Comparison of ENCODE assay signal across 23 cellular contexts in the genomic region with DNA sequence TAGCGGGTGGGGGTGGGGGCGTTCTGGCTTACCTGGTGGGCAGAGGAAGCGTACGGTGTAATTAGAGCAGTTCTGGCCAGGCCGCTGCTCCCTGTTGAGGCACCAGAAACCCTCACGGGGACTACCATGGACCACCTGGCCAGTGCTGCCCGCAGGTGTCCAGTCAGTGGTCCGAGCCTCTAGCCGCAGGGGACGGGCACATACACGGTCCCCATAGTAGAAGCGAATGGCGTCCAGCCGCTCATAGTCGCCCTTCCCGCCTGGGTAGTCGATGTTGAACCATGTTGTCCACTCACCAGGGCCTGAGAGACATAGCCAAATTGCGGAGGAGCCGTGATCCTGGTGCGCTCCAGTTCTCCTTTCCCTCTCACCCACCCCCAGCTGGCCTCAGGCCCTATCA. TPM values are rescaled to one million over a fixed set of nuclear protein-coding genes. Genes with fewer than 3 reads are reported as not detected.
DNase-seq lines count a peak whose midpoint lies in the region; ATAC-seq and TF ChIP-seq lines count a peak whose summit lies in the region.
"Had no signal": no experiment of that assay in that cellular context is flagged by ENCODE, and none has a peak within 500 bp of the region (broad histone marks: within the 10 kb centered on the region; RNA-seq: fewer than 3 reads in every experiment).

No MANE protein-coding gene starts in this region.

- H3K9me3 ChIP-seq in PC-3 (ENCODE audit: low read length) = no peaks in the 10 kb centered on the region
- H3K9me3 ChIP-seq: A549; BE2C; BLaER1 treated with 17β-estradiol and CSF1 and Interleukin-3, amounts not matched to agents 10 nM and 100 nM had no signal

- no TSS peak for BruUV-seq in PC-3 (replicated peaks; lab: Mats Ljungman, UMichigan)

- H4K20me1 ChIP-seq in PC-3 (ENCODE audit: low read length) = no peaks in the 10 kb centered on the region
- H4K20me1 ChIP-seq: BLaER1 treated with 17β-estradiol and CSF1 and Interleukin-3, amounts not matched to agents 10 nM and 100 nM had no signal

- CTCF ChIA-PET in PC-3 (lab: Charles Lee) = no interaction called here
- CTCF ChIA-PET in activated naive CD4-positive, alpha-beta T cell treated with anti-CD3 and anti-CD28 coated beads for 36 hours (lab: Charles Lee) = interaction anchor here (0.8 kb wide), 1 partner anchor 41 kb away, joined by 3 read pairs; no protein-coding TSS in a partner anchor

- TF ChIP-seq CTCF in nephron (IDR thresholded peaks at IDR 0.05; ENCODE audit: unreplicated experiment in 3 of 3) = no peak
- no peak for TF ChIP-seq CTCF in PC-3 (conservative IDR thresholded peaks at IDR 0.05; ENCODE audit: low read depth, low read length)

- H3K27ac ChIP-seq in PC-3 (ENCODE audit: low read length) = no peak overlapping the region
- H3K27ac ChIP-seq: A549; BLaER1 treated with 17β-estradiol and CSF1 and Interleukin-3, amounts not matched to agents 10 nM and 100 nM had no signal

- no peaks in the 10 kb centered on the region for H3F3A ChIP-seq in PC-3 (ENCODE audit: low read length, unreplicated experiment)

- DNase-seq in cardiac septum (ENCODE audit: low spot score) (peak; percentile 70), left cardiac atrium (no peak), posterior vena cava (ENCODE audit: low spot score) (peak; percentile 71), PC-3 (no peak)
- no peak for DNase-seq in activated naive CD4-positive, alpha-beta T cell treated with anti-CD3 and anti-CD28 coated beads for 36 hours
- DNase-seq: 8988T; ACHN; AML-193; BE2C; CD4-positive, alpha-beta T cell; CD8-positive, alpha-beta memory T cell; DMS53; DMS79 treated with DMSO at 0.1 percent for 48 hours; GOT3; H7; HCEC 1CT had no signal

- no peaks in the 10 kb centered on the region for H3K79me2 ChIP-seq in PC-3 (ENCODE audit: low read length)

- no peaks in the 10 kb centered on the region for H3K9me2 ChIP-seq in PC-3 (replicated peaks; ENCODE audit: low read length)

- POLR2A ChIA-PET in PC-3 (lab: Charles Lee; ENCODE audit: unreplicated experiment) = interaction anchor here (0.6 kb wide), 1 partner anchor 927 kb away, joined by 4 read pairs; no protein-coding TSS in a partner anchor

- no peak overlapping the region for H3K9ac ChIP-seq in PC-3 (ENCODE audit: low read length)
- H3K9ac ChIP-seq: BLaER1 treated with 17β-estradiol and CSF1 and Interleukin-3, amounts not matched to agents 10 nM and 100 nM had no signal

- no peaks in the 10 kb centered on the region for H3K27me3 ChIP-seq in PC-3 (ENCODE audit: low read length)
- H3K27me3 ChIP-seq: BE2C; BLaER1 treated with 17β-estradiol and CSF1 and Interleukin-3, amounts not matched to agents 10 nM and 100 nM had no signal

- no peak overlapping the region for H2AFZ ChIP-seq in PC-3 (ENCODE audit: low read length)

- intact Hi-C loops in cardiac septum (cut with DNase I) (loop anchor here (10.0 kb wide), 1 partner anchor 178 kb away; no protein-coding TSS in a partner anchor), left cardiac atrium (cut with DNase I) (no loop called here), posterior vena cava (cut with DNase I) (no loop called here), PC-3 (cut with micrococcal nuclease) (no loop called here)
- intact Hi-C loops in activated naive CD4-positive, alpha-beta T cell treated with anti-CD3 and anti-CD28 coated beads for 36 hours (cut with micrococcal nuclease) = no loop called here

- no peaks in the 10 kb centered on the region for H3K27me3 Mint-ChIP-seq in nephron (ENCODE audit: low read depth)
- no peaks in the 10 kb centered on the region for H3K27me3 Mint-ChIP-seq in activated naive CD4-positive, alpha-beta T cell treated with anti-CD3 and anti-CD28 coated beads for 36 hours (ENCODE audit: low read depth)
- H3K27me3 Mint-ChIP-seq: CD4-positive, alpha-beta T cell had no signal

- no peaks in the 10 kb centered on the region for H3K36me3 ChIP-seq in PC-3 (ENCODE audit: low read depth, low read length)
- H3K36me3 ChIP-seq: BE2C; BLaER1 treated with 17β-estradiol and CSF1 and Interleukin-3, amounts not matched to agents 10 nM and 100 nM had no signal

- no peak overlapping the region for H3K4me2 ChIP-seq in PC-3 (ENCODE audit: low read length)
- H3K4me2 ChIP-seq: A549; BLaER1 treated with 17β-estradiol and CSF1 and Interleukin-3, amounts not matched to agents 10 nM and 100 nM had no signal

- H3K4me3 Mint-ChIP-seq in nephron = no peak overlapping the region
- H3K4me3 Mint-ChIP-seq in activated naive CD4-positive, alpha-beta T cell treated with anti-CD3 and anti-CD28 coated beads for 36 hours = no peak overlapping the region
- H3K4me3 Mint-ChIP-seq: CD14-positive monocyte; CD4-positive, alpha-beta T cell; CD8-positive, alpha-beta memory T cell had no signal

- H3K4me1 Mint-ChIP-seq in nephron = peaks cover 43% of the 10 kb centered on the region
- H3K4me1 Mint-ChIP-seq in activated naive CD4-positive, alpha-beta T cell treated with anti-CD3 and anti-CD28 coated beads for 36 hours (ENCODE audit: low read depth) = no peaks in the 10 kb centered on the region
- H3K4me1 Mint-ChIP-seq: CD14-positive monocyte; CD8-positive, alpha-beta memory T cell had no signal

- H3K36me3 Mint-ChIP-seq in nephron (ENCODE audit: low read depth) = no peaks in the 10 kb centered on the region
- no peaks in the 10 kb centered on the region for H3K36me3 Mint-ChIP-seq in activated naive CD4-positive, alpha-beta T cell treated with anti-CD3 and anti-CD28 coated beads for 36 hours (ENCODE audit: low read depth)
- H3K36me3 Mint-ChIP-seq: CD14-positive monocyte; CD8-positive, alpha-beta memory T cell had no signal

- H3K27ac Mint-ChIP-seq in nephron = peak overlapping the region in 2 of 3 experiments; percentile 5 to 28
- no peak overlapping the region for H3K27ac Mint-ChIP-seq in activated naive CD4-positive, alpha-beta T cell treated with anti-CD3 and anti-CD28 coated beads for 36 hours
- H3K27ac Mint-ChIP-seq: CD14-positive monocyte; CD4-positive, alpha-beta T cell had no signal

- ATAC-seq in left cardiac atrium (no peak), PC-3 (no peak), HG03520 (IDR thresholded peaks at IDR 0.05; ENCODE audit: unreplicated experiment) (no peak)
- ATAC-seq: A549 had no signal

- no peaks in the 10 kb centered on the region for H3K4me1 ChIP-seq in PC-3 (ENCODE audit: insufficient read depth, low read length)

- H3K4me3 ChIP-seq in PC-3 (ENCODE audit: low read length) = no peak overlapping the region
- H3K4me3 ChIP-seq: A549; BLaER1 treated with 17β-estradiol and CSF1 and Interleukin-3, amounts not matched to agents 10 nM and 100 nM had no signal

- no peaks in the 10 kb centered on the region for H3K9me3 Mint-ChIP-seq in nephron
- no peaks in the 10 kb centered on the region for H3K9me3 Mint-ChIP-seq in activated naive CD4-positive, alpha-beta T cell treated with anti-CD3 and anti-CD28 coated beads for 36 hours
- H3K9me3 Mint-ChIP-seq: CD4-positive, alpha-beta T cell had no signal

RNA-seq across cellular contexts. Expression of a gene that starts 4.5 kb away (rescaled TPM):
- total RNA-seq in cardiac septum (24.0 TPM), left cardiac atrium (10 to 100 TPM in 1 of 2 donors, 1 to 10 TPM in 1; 8.2 to 31.1 TPM), posterior vena cava (10 to 100 TPM in 1 of 2 donors, 1 to 10 TPM in 1; 9.6 to 43.4 TPM), PC-3 (2014; rRNA removed) (not detected in 2 replicates)
- total RNA-seq in activated naive CD4-positive, alpha-beta T cell treated with anti-CD3 and anti-CD28 coated beads for 36 hours = not detected
- total RNA-seq: Daoy, G401, H7 had no signal

RNA-seq across cellular contexts. Expression of a gene that starts 21.6 kb away (rescaled TPM):
- total RNA-seq in cardiac septum = 55.9 TPM
- total RNA-seq in left cardiac atrium = 10 to 100 TPM; 40.8 to 52.5 TPM
- 10 to 100 TPM; 28.9 to 34.8 TPM for total RNA-seq in posterior vena cava
- 19.3 and 22.5 TPM in 2 replicates for total RNA-seq in PC-3 (2014; rRNA removed)
- 10 to 100 TPM; 62.7 to 69.9 TPM for total RNA-seq in activated naive CD4-positive, alpha-beta T cell treated with anti-CD3 and anti-CD28 coated beads for 36 hours

Comparison
In these comparisons a context has a peak if more than half of its experiments do, and no peak if none do; other contexts are left out.
1. DNase-seq: peak in cardiac septum (single experiment) and posterior vena cava (single experiment); none in left cardiac atrium (single experiment), PC-3 (single experiment) and activated naive CD4-positive, alpha-beta T cell treated with anti-CD3 and anti-CD28 coated beads for 36 hours (single experiment).